8 cellular contexts compared by ENCODE assay signal in genomic region chr7:128408709-128409434, GRCh38. TPM values are rescaled to one million over a fixed set of nuclear protein-coding genes. Genes with fewer than 3 reads are reported as not detected.
A peak's percentile ranks its signal among the peaks of the same experiment; 100 is the strongest.
DNase-seq lines count a peak whose midpoint lies in the region; ATAC-seq and TF ChIP-seq lines count a peak whose summit lies in the region.

No MANE protein-coding gene starts in this region.

- intact Hi-C loops in activated naive CD4-positive, alpha-beta T cell treated with anti-CD3 and anti-CD28 coated beads for 36 hours (cut with micrococcal nuclease) = loop anchor here (1.0 to 2.0 kb wide), 3 partner anchors 16 to 66 kb away; partner anchors contain the start of gene RBM28
- intact Hi-C loops in spleen (cut with DNase I; ENCODE audit: low total_unique reads) = no loop called here

- peak overlapping the region; percentile 90 for H3K4me2 ChIP-seq in hepatocyte

- H3K36me3 ChIP-seq in hepatocyte (replicated peaks; ENCODE audit: insufficient read depth, low read depth) (no peaks in the 10 kb centered on the region), spleen (no peaks in the 10 kb centered on the region)

- H3K9me2 ChIP-seq in hepatocyte (replicated peaks; ENCODE audit: insufficient read depth) = no peaks in the 10 kb centered on the region

- H3K4me3 ChIP-seq in WI38 (ENCODE audit: low read depth, low read length) (peak overlapping the region; percentile 67), hepatocyte (peak overlapping the region; percentile 65), spleen (peak overlapping the region; percentile 62 to 93 (median 79))

- WGBS in hepatocyte (ENCODE audit: low lambda C conversion rate, missing lambda C conversion rate) = 32% methylated on average over 14 of the region's 14 CpGs
- WGBS in spleen, 5 donors = 44 to 67% (median 47%) methylated on average over 12 to 14 of the region's 14 CpGs

- H2AFZ ChIP-seq in hepatocyte = peak overlapping the region; percentile 76

- peaks cover 42% of the 10 kb centered on the region for H3K4me1 ChIP-seq in hepatocyte (ENCODE audit: insufficient read depth)
- H3K4me1 ChIP-seq in spleen = peaks cover 25 to 68% (median 58%) of the 10 kb centered on the region in 6 donors

- peaks cover 27% of the 10 kb centered on the region for H3K4me1 Mint-ChIP-seq in activated naive CD4-positive, alpha-beta T cell treated with anti-CD3 and anti-CD28 coated beads for 36 hours (ENCODE audit: low read depth)

- H3K4me3 Mint-ChIP-seq in activated naive CD4-positive, alpha-beta T cell treated with anti-CD3 and anti-CD28 coated beads for 36 hours = peak overlapping the region; percentile 72

- no peaks in the 10 kb centered on the region for H3K36me3 Mint-ChIP-seq in activated naive CD4-positive, alpha-beta T cell treated with anti-CD3 and anti-CD28 coated beads for 36 hours (ENCODE audit: low read depth)

- peaks cover 2% of the 10 kb centered on the region for H3K27me3 Mint-ChIP-seq in activated naive CD4-positive, alpha-beta T cell treated with anti-CD3 and anti-CD28 coated beads for 36 hours (ENCODE audit: low read depth)

- TF ChIP-seq CTCF in WI38 (IDR thresholded peaks at IDR 0.05; ENCODE audit: low read depth, low read length) = no peak
- TF ChIP-seq CTCF in hepatocyte (IDR thresholded peaks at IDR 0.05; ENCODE audit: poor library complexity) = no peak
- TF ChIP-seq CTCF in spleen (IDR thresholded peaks at IDR 0.05 in 8 of 11, conservative IDR thresholded peaks at IDR 0.05 in 3 of 11) = no peak

- peaks cover 8% of the 10 kb centered on the region for H3K79me2 ChIP-seq in hepatocyte

- no peaks in the 10 kb centered on the region for H3K9me3 Mint-ChIP-seq in activated naive CD4-positive, alpha-beta T cell treated with anti-CD3 and anti-CD28 coated beads for 36 hours

- H3K27ac ChIP-seq in hepatocyte (peak overlapping the region; percentile 90), spleen (peak overlapping the region; percentile 76 to 96 (median 92))

- H4K20me1 ChIP-seq in hepatocyte (ENCODE audit: insufficient read depth, poor library complexity, severe bottlenecking) = peaks cover 4% of the 10 kb centered on the region

- no peak for TF ChIP-seq POLR2A in spleen (IDR thresholded peaks at IDR 0.05)

- H3K27me3 ChIP-seq in hepatocyte = no peaks in the 10 kb centered on the region
- peaks cover 0 to 5% (median 0%) of the 10 kb centered on the region in 7 donors for H3K27me3 ChIP-seq in spleen (replicated peaks in 1 of 7)

- no peak for ATAC-seq in HG03469 (IDR thresholded peaks at IDR 0.05; ENCODE audit: unreplicated experiment)

- H3K27ac Mint-ChIP-seq in activated naive CD4-positive, alpha-beta T cell treated with anti-CD3 and anti-CD28 coated beads for 36 hours = peak overlapping the region; percentile 21

- CTCF ChIA-PET in activated naive CD4-positive, alpha-beta T cell treated with anti-CD3 and anti-CD28 coated beads for 36 hours (lab: Charles Lee) = interaction anchor here (0.8 to 3.4 kb wide), 11 partner anchors 11 to 64 kb away, joined by 3 to 17 read pairs (median 5); no protein-coding TSS in a partner anchor

- H3K9me3 ChIP-seq in hepatocyte (ENCODE audit: low read depth) = no peaks in the 10 kb centered on the region
- H3K9me3 ChIP-seq in spleen = no peaks in the 10 kb centered on the region

- DNase-seq in activated naive CD4-positive, alpha-beta T cell treated with anti-CD3 and anti-CD28 coated beads for 36 hours = no peak
- no peak for DNase-seq in activated naive CD4-positive, alpha-beta T cell treated with Interleukin-2 at 50 U/mL for 16 hours
- DNase-seq in hepatocyte (ENCODE audit: low spot score) (no peak), spleen (no peak), medulla oblongata (ENCODE audit: extremely low spot score) (no peak), germinal center (ENCODE audit: low spot score) (no peak)

RNA-seq across cellular contexts. Expression of gene IMPDH1, which starts 0.9 kb away (rescaled TPM):
- 10 to 100 TPM; 44.3 to 45.9 TPM for total RNA-seq in activated naive CD4-positive, alpha-beta T cell treated with anti-CD3 and anti-CD28 coated beads for 36 hours
- total RNA-seq in hepatocyte = 30.4 and 34.7 TPM in 2 replicates
- polyA plus RNA-seq in hepatocyte = 63.5 and 70.5 TPM in 2 replicates
- 100 to 1,000 TPM in 3 of 7 donors, 10 to 100 TPM in 4; 75.8 to 120 (median 89.0) TPM for total RNA-seq in spleen
- 10 to 100 TPM; 29.9 to 52.1 (median 35.9) TPM for polyA plus RNA-seq in spleen

RNA-seq across cellular contexts. Expression of gene HILPDA, which starts 46.8 kb away (rescaled TPM):
- 10 to 100 TPM; 12.4 to 13.6 TPM for total RNA-seq in activated naive CD4-positive, alpha-beta T cell treated with anti-CD3 and anti-CD28 coated beads for 36 hours
- total RNA-seq in hepatocyte (16.5 and 18.0 TPM in 2 replicates), spleen (10 to 100 TPM in 2 of 7 donors, 1 to 10 TPM in 5; 4.2 to 16.7 (median 7.1) TPM)
- polyA plus RNA-seq in hepatocyte (37.4 and 44.2 TPM in 2 replicates), spleen (1 to 10 TPM; 3.2 to 8.2 (median 7.2) TPM)

RNA-seq across cellular contexts. Expression of gene PRRT4, which starts 47.4 kb away (rescaled TPM):
- under 1 TPM in 1 of 2 experiments, not detected in 1; 0.40 TPM for total RNA-seq in activated naive CD4-positive, alpha-beta T cell treated with anti-CD3 and anti-CD28 coated beads for 36 hours
- total RNA-seq in hepatocyte (1.2 and 2.2 TPM in 2 replicates), spleen (1 to 10 TPM in 3 of 7 donors, under 1 TPM in 3, not detected in 1; 0.38 to 5.4 (median 0.93) TPM)
- polyA plus RNA-seq in hepatocyte (3.4 and 4.1 TPM in 2 replicates), spleen (under 1 TPM; 0.14 to 0.45 (median 0.28) TPM)
